10 cellular contexts compared by ENCODE assay signal in the genomic region with DNA sequence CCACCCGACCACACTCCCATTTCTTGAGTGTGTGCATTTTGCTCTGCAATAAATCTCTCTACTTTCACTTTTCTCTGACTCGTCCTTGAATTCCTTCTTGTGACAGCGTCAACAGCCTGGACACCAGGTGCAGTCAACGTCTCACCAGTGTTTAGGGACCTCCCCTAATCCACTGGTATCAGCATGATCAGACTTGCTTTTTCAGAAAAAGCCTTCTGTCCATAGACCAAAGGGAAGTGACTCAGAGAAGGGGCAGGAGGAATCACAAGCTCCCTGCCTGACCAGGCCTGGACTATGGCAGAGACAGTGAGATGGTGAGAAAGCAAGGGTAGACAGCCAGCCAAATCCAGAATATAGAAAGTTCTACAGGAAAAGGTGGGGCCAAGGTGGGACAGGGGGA. TPM values are rescaled to one million over a fixed set of nuclear protein-coding genes. Genes with fewer than 3 reads are reported as not detected.
A peak's percentile ranks its signal among the peaks of the same experiment; 100 is the strongest.
DNase-seq lines count a peak whose midpoint lies in the region; ATAC-seq, FAIRE-seq and TF ChIP-seq lines count a peak whose summit lies in the region.
"Had no signal": no experiment of that assay in that cellular context is flagged by ENCODE, and none has a peak within 500 bp of the region (broad histone marks: within the 10 kb centered on the region; RNA-seq: fewer than 3 reads in every experiment).

No MANE protein-coding gene starts in this region.

- H3K4me1 ChIP-seq in RWPE2 (ENCODE audit: insufficient read depth, poor library complexity, severe bottlenecking) (peaks cover 7% of the 10 kb centered on the region), keratinocyte (ENCODE audit: control insufficient read depth, extremely low read depth, insufficient read depth, low read length) (peaks cover 16% of the 10 kb centered on the region)

- peak overlapping the region; percentile 84 for H3K27ac ChIP-seq in RWPE2 (ENCODE audit: poor library complexity, severe bottlenecking)
- peak overlapping the region; percentile 70 for H3K27ac ChIP-seq in keratinocyte (ENCODE audit: control insufficient read depth, insufficient read depth, low read length)
- H3K27ac ChIP-seq: left ventricle myocardium inferior had no signal

- no peaks in the 10 kb centered on the region for H3K9me3 ChIP-seq in RWPE2 (ENCODE audit: severe bottlenecking)
- H3K9me3 ChIP-seq in keratinocyte (ENCODE audit: control insufficient read depth, low read depth, low read length), result peaks cover 2% of the 10 kb centered on the region
- H3K9me3 ChIP-seq: left ventricle myocardium inferior had no signal

- peak overlapping the region; percentile 49 for H3K4me2 ChIP-seq in keratinocyte (ENCODE audit: control insufficient read depth, extremely low read depth, insufficient read depth, low read depth, low read length)

- H3K4me3 ChIP-seq in RWPE2 (ENCODE audit: severe bottlenecking) (no peak overlapping the region), keratinocyte (ENCODE audit: control insufficient read depth in 2 of 3, extremely low read depth in 1 of 3, insufficient read depth in 2 of 3, low read depth in 1 of 3, low read length in 3 of 3) (no peak overlapping the region)
- H3K4me3 ChIP-seq: left ventricle myocardium inferior had no signal

- peak; percentile 98 for FAIRE-seq in keratinocyte (lab: Jason Lieb, UNC)

- peak overlapping the region; percentile 70 for H2AFZ ChIP-seq in keratinocyte (ENCODE audit: control insufficient read depth, low read length)

- H3K27me3 ChIP-seq in RWPE2 (ENCODE audit: insufficient read depth, poor library complexity, severe bottlenecking), result no peaks in the 10 kb centered on the region
- no peaks in the 10 kb centered on the region for H3K27me3 ChIP-seq in keratinocyte (ENCODE audit: control insufficient read depth, extremely low read depth, insufficient read depth, low read length)

- H3K9me1 ChIP-seq in keratinocyte (ENCODE audit: control insufficient read depth, extremely low read depth, insufficient read depth, low read length), result no peaks in the 10 kb centered on the region

- no peaks in the 10 kb centered on the region for H3K79me2 ChIP-seq in keratinocyte (ENCODE audit: control insufficient read depth, insufficient read depth, low read length)

- no peaks in the 10 kb centered on the region for H4K20me1 ChIP-seq in keratinocyte (ENCODE audit: control insufficient read depth, extremely low read depth, insufficient read depth, low read length)

- dilution Hi-C loops in keratinocyte (cut with MboI; ENCODE audit: extremely low pct_ligation_motif_present, low sequenced_read_pairs), result no loop called here

- no peak overlapping the region for H3K9ac ChIP-seq in keratinocyte (ENCODE audit: control insufficient read depth, extremely low read depth, insufficient read depth, low read length)

- DNase-seq in A172 (ENCODE audit: low spot score) (peak; percentile 90), GDM1 (lab: John Stamatoyannopoulos, UW) (peak; percentile 44), RWPE2 (ENCODE audit: low spot score) (peak; percentile 82), keratinocyte (ENCODE audit: low read depth, low spot score) (peak; percentile 99), NCI-H446 treated with DMSO at 0.1 percent for 48 hours (lab: John Stamatoyannopoulos, UW) (no peak), globus pallidus (ENCODE audit: low spot score) (no peak)
- DNase-seq: effector CD8-positive, alpha-beta T cell; left ventricle myocardium inferior had no signal

- no peaks in the 10 kb centered on the region for H3K36me3 ChIP-seq in RWPE2 (ENCODE audit: low read depth)
- H3K36me3 ChIP-seq in keratinocyte (ENCODE audit: control insufficient read depth in 2 of 2, extremely low read depth in 1 of 2, insufficient read depth in 2 of 2, low read length in 2 of 2), result no peaks in the 10 kb centered on the region
- H3K36me3 ChIP-seq: left ventricle myocardium inferior had no signal

- TF ChIP-seq CTCF in RWPE2 (IDR thresholded peaks at IDR 0.05; ENCODE audit: poor library complexity, severe bottlenecking), result no peak
- TF ChIP-seq CTCF in keratinocyte (optimal IDR thresholded peaks at IDR 0.05 in 1 of 3, IDR thresholded peaks at IDR 0.05 in 1 of 3, conservative IDR thresholded peaks at IDR 0.05 in 1 of 3; ENCODE audit: extremely low read depth in 1 of 3, insufficient read depth in 2 of 3, low read length in 3 of 3), result no peak

- peak; percentile 99 for ATAC-seq in RWPE2 (ENCODE audit: low read depth)
- ATAC-seq in HG03342 (IDR thresholded peaks at IDR 0.05; ENCODE audit: unreplicated experiment), result no peak
- no peak for ATAC-seq in GM19324 (IDR thresholded peaks at IDR 0.05; ENCODE audit: low FRiP score, unreplicated experiment)

RNA-seq across cellular contexts. Expression of gene CCR5, which starts 15.5 kb away (rescaled TPM):
- total RNA-seq in A172 (2014; rRNA removed; shearing (Covaris generic)), result not detected in 2 replicates
- 0.07 to 0.54 TPM (median 0.14 TPM) in 3 replicates for polyA plus RNA-seq in keratinocyte
- not detected for polyA plus RNA-seq in keratinocyte (2011; ENCODE audit: low read depth)
- 0.03 and 0.17 TPM in 2 replicates for polyA plus RNA-seq in keratinocyte (2011; cell fraction: cytosol; rRNA removed)
- 0.33 and 0.43 TPM in 2 replicates for polyA plus RNA-seq in keratinocyte (2011; cell fraction: nucleus; rRNA removed)
- polyA plus RNA-seq in keratinocyte (2012; ENCODE audit: low replicate concordance), result 0.10 and 0.18 TPM in 2 replicates
- 0.49 TPM in 1 of 3 replicates, not detected in the others for polyA minus RNA-seq in keratinocyte
- polyA minus RNA-seq in keratinocyte (2011; cell fraction: cytosol; rRNA and poly(A)+ RNA removed), result not detected
- polyA minus RNA-seq in keratinocyte (2011; cell fraction: nucleus; rRNA and poly(A)+ RNA removed), result 0.11 and 0.62 TPM in 2 replicates

RNA-seq across cellular contexts. Expression of gene CCRL2, which starts 20.9 kb away (rescaled TPM):
- 0.72 TPM in 1 of 2 replicates, not detected in the other for total RNA-seq in A172 (2014; rRNA removed; shearing (Covaris generic))
- polyA plus RNA-seq in keratinocyte, result 0.09 to 0.17 TPM in 2 of 3 replicates, not detected in the other
- not detected for polyA plus RNA-seq in keratinocyte (2011; ENCODE audit: low read depth)
- polyA plus RNA-seq in keratinocyte (2011; cell fraction: cytosol; rRNA removed), result not detected in 2 replicates
- 0.06 and 0.17 TPM in 2 replicates for polyA plus RNA-seq in keratinocyte (2011; cell fraction: nucleus; rRNA removed)
- 0.17 and 0.28 TPM in 2 replicates for polyA plus RNA-seq in keratinocyte (2012; ENCODE audit: low replicate concordance)
- not detected in 3 replicates for polyA minus RNA-seq in keratinocyte
- polyA minus RNA-seq in keratinocyte (2011; cell fraction: cytosol; rRNA and poly(A)+ RNA removed), result not detected
- polyA minus RNA-seq in keratinocyte (2011; cell fraction: nucleus; rRNA and poly(A)+ RNA removed), result not detected in 2 replicates

RNA-seq across cellular contexts. Expression of gene CCR2, which starts 32.3 kb away (rescaled TPM):
- total RNA-seq in A172 (2014; rRNA removed; shearing (Covaris generic)), result not detected in 2 replicates
- 0.02 to 0.26 TPM (median 0.07 TPM) in 3 replicates for polyA plus RNA-seq in keratinocyte
- polyA plus RNA-seq in keratinocyte (2011; ENCODE audit: low read depth), result 0.55 TPM
- polyA plus RNA-seq in keratinocyte (2011; cell fraction: cytosol; rRNA removed), result not detected in 2 replicates
- polyA plus RNA-seq in keratinocyte (2011; cell fraction: nucleus; rRNA removed), result 0.08 TPM in 1 of 2 replicates, not detected in the other
- polyA plus RNA-seq in keratinocyte (2012; ENCODE audit: low replicate concordance), result 0.54 TPM in 1 of 2 replicates, not detected in the other
- polyA minus RNA-seq in keratinocyte, result 1.7 TPM in 1 of 3 replicates, not detected in the others
- not detected for polyA minus RNA-seq in keratinocyte (2011; cell fraction: cytosol; rRNA and poly(A)+ RNA removed)
- 0.31 TPM in 1 of 2 replicates, not detected in the other for polyA minus RNA-seq in keratinocyte (2011; cell fraction: nucleus; rRNA and poly(A)+ RNA removed)

Comparison
In these comparisons a context has a peak if more than half of its experiments do, and no peak if none do; other contexts are left out.
1. DNase-seq: peak in A172 (single experiment), GDM1 (single experiment), RWPE2 (single experiment) and keratinocyte (single experiment); none in NCI-H446 treated with DMSO at 0.1 percent for 48 hours (single experiment) and globus pallidus (single experiment).